ENCODE assay signal across 10 cellular contexts in genomic region chr10:98790817-98791216, GRCh38.
A peak's percentile ranks its signal among the peaks of the same experiment; 100 is the strongest.
DNase-seq lines count a peak whose midpoint lies in the region; ATAC-seq and TF ChIP-seq lines count a peak whose summit lies in the region.
"Had no signal": no experiment of that assay in that cellular context is flagged by ENCODE, and none has a peak within 500 bp of the region (broad histone marks: within the 10 kb centered on the region; RNA-seq: fewer than 3 reads in every experiment).

No MANE protein-coding gene starts in this region.

- ATAC-seq in Panc1 (no peak), GM19467 (IDR thresholded peaks at IDR 0.05; ENCODE audit: unreplicated experiment) (no peak)

- H3K4me1 ChIP-seq in Panc1 (ENCODE audit: control insufficient read depth, insufficient read depth, low read length), result no peaks in the 10 kb centered on the region

- in situ Hi-C loops in GM13976 (cut with MboI; ENCODE audit: low sequenced_read_pairs, unreplicated experiment), result no loop called here
- in situ Hi-C loops in Panc1 (cut with HindIII; ENCODE audit: low pct_unique_long_range_greater_than_20kb, low sequenced_read_pairs), result no loop called here

- intact Hi-C loops in Panc1 (cut with micrococcal nuclease; ENCODE audit: unreplicated experiment), result loop anchor here (5.0 to 10.0 kb wide), 3 partner anchors 251 to 484 kb away; no protein-coding TSS in a partner anchor

- no TSS peak for BruUV-seq in Panc1 (replicated peaks; lab: Mats Ljungman, UMichigan)

- H3K4me3 ChIP-seq in Panc1 (ENCODE audit: low read depth in 2 of 2, low read length in 2 of 2) (no peak overlapping the region), coronary artery (no peak overlapping the region)
- H3K4me3 ChIP-seq: skin epidermis had no signal

- DNase-seq in AG08396 (ENCODE audit: low spot score) (peak; percentile 13), GM13976 (ENCODE audit: low spot score) (peak; percentile 18), Panc1 (ENCODE audit: low read depth, low spot score) (no peak), fibroblast of peridontal ligament (ENCODE audit: extremely low read depth) (peak; percentile 0), coronary artery (ENCODE audit: low spot score) (no peak), cerebellum (ENCODE audit: low spot score) (no peak)
- no peak for DNase-seq in effector CD8-positive, alpha-beta T cell (lab: John Stamatoyannopoulos, UW)
- DNase-seq: GF-D8 had no signal

- no peaks in the 10 kb centered on the region for H3K9me3 ChIP-seq in Panc1 (ENCODE audit: control insufficient read depth, insufficient read depth, low read depth, low read length)

- CTCF ChIA-PET in Panc1 (lab: Charles Lee), result no interaction called here

- TF ChIP-seq CTCF in GM13976 (IDR thresholded peaks at IDR 0.05; ENCODE audit: borderline replicate concordance, control extremely low read depth, extremely low read depth, insufficient read depth, missing control alignments) (no peak), Panc1 (IDR thresholded peaks at IDR 0.05) (peak; percentile 55; the same call in 1 of the 2 replicates), coronary artery (IDR thresholded peaks at IDR 0.05) (no peak)

- H3K36me3 ChIP-seq in Panc1 (ENCODE audit: control insufficient read depth, insufficient read depth, low read length), result no peaks in the 10 kb centered on the region

- H3K27me3 ChIP-seq in Panc1 (ENCODE audit: control insufficient read depth, insufficient read depth, low read length), result peaks cover 6% of the 10 kb centered on the region

- H3K27ac ChIP-seq in Panc1 (ENCODE audit: low read length) (no peak overlapping the region), coronary artery (no peak overlapping the region)
- H3K27ac ChIP-seq: skin epidermis had no signal

- POLR2A ChIA-PET in Panc1 (lab: Charles Lee), result no interaction called here

Comparison
In these comparisons a context has a peak if more than half of its experiments do, and no peak if none do; other contexts are left out.
1. DNase-seq: peak in AG08396 (single experiment), GM13976 (single experiment) and fibroblast of peridontal ligament (single experiment); none in Panc1 (single experiment), coronary artery (single experiment), cerebellum (single experiment) and effector CD8-positive, alpha-beta T cell (single experiment).